ENCODE assay signal across 8 cellular contexts in genomic region chr16:67169642-67170167, GRCh38. TPM values are rescaled to one million over a fixed set of nuclear protein-coding genes. Genes with fewer than 3 reads are reported as not detected.
DNase-seq lines count a peak whose midpoint lies in the region; ATAC-seq and TF ChIP-seq lines count a peak whose summit lies in the region.

No MANE protein-coding gene starts in this region.

- ATAC-seq in right lobe of liver (no peak), HG03457 (IDR thresholded peaks at IDR 0.05; ENCODE audit: unreplicated experiment) (no peak)

- H3K4me1 ChIP-seq in OCI-LY7 (ENCODE audit: insufficient read depth, low read length, poor library complexity, severe bottlenecking) (peaks cover 23% of the 10 kb centered on the region), right lobe of liver (peaks cover 0 to 31% (median 10%) of the 10 kb centered on the region in 4 donors), thymus (ENCODE audit: control insufficient read depth, insufficient read depth, low read length) (peaks cover 6% of the 10 kb centered on the region)

- no peak for TF ChIP-seq POLR2A in right lobe of liver (IDR thresholded peaks at IDR 0.05)

- no peaks in the 10 kb centered on the region for H3K27me3 ChIP-seq in right lobe of liver
- H3K27me3 ChIP-seq in thymus (ENCODE audit: control insufficient read depth, insufficient read depth), result peaks cover 87% of the 10 kb centered on the region

- 8% methylated on average over 14 of the region's 24 CpGs for WGBS in right lobe of liver (ENCODE audit: insufficient coverage, low coverage, low lambda C conversion rate, missing lambda C conversion rate)
- WGBS in thymus, result 10% methylated on average over 24 of the region's 24 CpGs

- DNase-seq in T-helper 2 cell treated with Interferon-gamma antibody and Interleukin-4, amounts not matched to agents 5 μg/mL and 100 μg/mL, for 36 hours (ENCODE audit: low spot score), result no peak
- DNase-seq in T-helper 2 cell, result no peak
- DNase-seq in OCI-LY7 (ENCODE audit: low spot score), result peak; percentile 58
- peak in 6 of 61 donors; percentile 7 to 28 (median 17) for DNase-seq in caudate nucleus (lab: John Stamatoyannopoulos, UW)
- no peak for DNase-seq in right lobe of liver
- no peak for DNase-seq in activated CD4-positive, CD25-positive, alpha-beta regulatory T cell (lab: John Stamatoyannopoulos, UW)

- CTCF ChIA-PET in OCI-LY7 (lab: Charles Lee; ENCODE audit: unreplicated experiment), result no interaction called here

- TF ChIP-seq CTCF in OCI-LY7 (conservative IDR thresholded peaks at IDR 0.05; ENCODE audit: low read length), result peak; percentile 88
- TF ChIP-seq CTCF in right lobe of liver (IDR thresholded peaks at IDR 0.05), result peak; percentile 10 to 54 (median 33)

- no peaks in the 10 kb centered on the region for H4K20me1 ChIP-seq in OCI-LY7 (ENCODE audit: insufficient read depth, low read length)

- H3K4me3 ChIP-seq in OCI-LY7 (ENCODE audit: low read depth, low read length, poor library complexity, severe bottlenecking) (peak overlapping the region; percentile 38), right lobe of liver (peak overlapping the region; percentile 35 to 56 (median 43)), thymus (ENCODE audit: low read length) (peak overlapping the region; percentile 35)

- H3K27ac ChIP-seq in OCI-LY7 (ENCODE audit: low read depth, low read length, poor library complexity, severe bottlenecking) (no peak overlapping the region), caudate nucleus (ENCODE audit: low read depth, low read length) (peak overlapping the region; percentile 90), right lobe of liver (peak overlapping the region; percentile 35 to 89 (median 77)), thymus (ENCODE audit: low read depth) (peak overlapping the region; percentile 46)

- peaks cover 33% of the 10 kb centered on the region for H3K27me3 Mint-ChIP-seq in T-helper 2 cell treated with Interferon-gamma antibody and Interleukin-4, amounts not matched to agents 5 μg/mL and 100 μg/mL, for 36 hours (ENCODE audit: low read depth)

- H3K4me2 ChIP-seq in OCI-LY7 (ENCODE audit: low read length), result peak overlapping the region; percentile 52

- peaks cover 19% of the 10 kb centered on the region for H3K36me3 Mint-ChIP-seq in T-helper 2 cell treated with Interferon-gamma antibody and Interleukin-4, amounts not matched to agents 5 μg/mL and 100 μg/mL, for 36 hours (ENCODE audit: low read depth)

- POLR2A ChIA-PET in OCI-LY7 (lab: Charles Lee), result interaction anchor here (0.6 to 0.7 kb wide), 2 partner anchors 24 to 51 kb away, joined by 4 read pairs; no protein-coding TSS in a partner anchor

- no peaks in the 10 kb centered on the region for H3K36me3 ChIP-seq in OCI-LY7 (ENCODE audit: insufficient read depth, low read length)
- H3K36me3 ChIP-seq in right lobe of liver, result no peaks in the 10 kb centered on the region
- H3K36me3 ChIP-seq in thymus (ENCODE audit: control insufficient read depth, insufficient read depth), result no peaks in the 10 kb centered on the region

- no TSS peak for BruUV-seq in OCI-LY7 (replicated peaks; lab: Mats Ljungman, UMichigan)

- H2AFZ ChIP-seq in OCI-LY7 (ENCODE audit: low read length), result no peak overlapping the region

- H3K9me2 ChIP-seq in OCI-LY7 (ENCODE audit: insufficient read depth, low read length), result no peaks in the 10 kb centered on the region

- H3K9me3 Mint-ChIP-seq in T-helper 2 cell treated with Interferon-gamma antibody and Interleukin-4, amounts not matched to agents 5 μg/mL and 100 μg/mL, for 36 hours, result no peaks in the 10 kb centered on the region

- H3K4me3 Mint-ChIP-seq in T-helper 2 cell treated with Interferon-gamma antibody and Interleukin-4, amounts not matched to agents 5 μg/mL and 100 μg/mL, for 36 hours, result peak overlapping the region; percentile 79

- no peaks in the 10 kb centered on the region for H3K9me3 ChIP-seq in OCI-LY7 (ENCODE audit: low read length)
- no peaks in the 10 kb centered on the region for H3K9me3 ChIP-seq in right lobe of liver
- H3K9me3 ChIP-seq in thymus (ENCODE audit: control insufficient read depth), result peaks cover 1% of the 10 kb centered on the region

- H3K4me1 Mint-ChIP-seq in T-helper 2 cell treated with Interferon-gamma antibody and Interleukin-4, amounts not matched to agents 5 μg/mL and 100 μg/mL, for 36 hours (ENCODE audit: low read depth), result peaks cover 42% of the 10 kb centered on the region

- intact Hi-C loops in OCI-LY7 (cut with micrococcal nuclease; ENCODE audit: unreplicated experiment) (no loop called here), right lobe of liver (cut with DNase I) (no loop called here)

- no peaks in the 10 kb centered on the region for H3K79me2 ChIP-seq in OCI-LY7 (ENCODE audit: insufficient read depth, low read depth, low read length)

- peak overlapping the region; percentile 81 for H3K27ac Mint-ChIP-seq in T-helper 2 cell treated with Interferon-gamma antibody and Interleukin-4, amounts not matched to agents 5 μg/mL and 100 μg/mL, for 36 hours

RNA-seq across cellular contexts. Expression of gene NOL3, which starts 0.6 kb away (rescaled TPM):
- 1.1 and 2.2 TPM in 2 replicates for total RNA-seq in OCI-LY7 (2014; rRNA removed; shearing (Covaris generic))
- total RNA-seq in OCI-LY7 (2022) (4.1 and 4.4 TPM in 2 replicates), right lobe of liver (10 to 100 TPM; 21.5 to 44.3 (median 28.1) TPM)
- 28.2 TPM for polyA plus RNA-seq in thymus

RNA-seq across cellular contexts. Expression of gene HSF4, which starts 5.2 kb away (rescaled TPM):
- total RNA-seq in OCI-LY7 (2014; rRNA removed; shearing (Covaris generic)), result 8.1 and 12.8 TPM in 2 replicates
- total RNA-seq in OCI-LY7 (2022), result 16.2 and 17.0 TPM in 2 replicates
- 10 to 100 TPM; 10.4 to 44.1 (median 30.1) TPM for total RNA-seq in right lobe of liver
- 50.8 TPM for polyA plus RNA-seq in thymus

RNA-seq across cellular contexts. Expression of gene FBXL8, which starts 9.9 kb away (rescaled TPM):
- 5.8 and 7.3 TPM in 2 replicates for total RNA-seq in OCI-LY7 (2014; rRNA removed; shearing (Covaris generic))
- total RNA-seq in OCI-LY7 (2022) (10.4 and 12.2 TPM in 2 replicates), right lobe of liver (10 to 100 TPM in 4 of 6 experiments, 1 to 10 TPM in 2; 6.1 to 15.0 (median 11.6) TPM)
- 12.0 TPM for polyA plus RNA-seq in thymus

RNA-seq across cellular contexts. Expression of gene TRADD, which starts 10.0 kb away (rescaled TPM):
- 11.3 and 11.6 TPM in 2 replicates for total RNA-seq in OCI-LY7 (2014; rRNA removed; shearing (Covaris generic))
- 15.4 and 16.7 TPM in 2 replicates for total RNA-seq in OCI-LY7 (2022)
- total RNA-seq in right lobe of liver, result 10 to 100 TPM in 4 of 6 experiments, 1 to 10 TPM in 2; 9.5 to 16.3 (median 10.6) TPM
- 33.9 TPM for polyA plus RNA-seq in thymus

RNA-seq across cellular contexts. Expression of gene MATCAP1, which starts 14.1 kb away (rescaled TPM):
- total RNA-seq in OCI-LY7 (2014; rRNA removed; shearing (Covaris generic)), result 18.0 and 22.9 TPM in 2 replicates
- 39.6 and 42.3 TPM in 2 replicates for total RNA-seq in OCI-LY7 (2022)
- 10 to 100 TPM in 2 of 6 experiments, 1 to 10 TPM in 4; 3.5 to 13.8 (median 9.3) TPM for total RNA-seq in right lobe of liver
- 24.6 TPM for polyA plus RNA-seq in thymus

Comparison
In these comparisons a context has a peak if more than half of its experiments do, and no peak if none do; other contexts are left out.
1. RNA of gene NOL3, which starts 0.6 kb away (total RNA-seq): 21.5 to 44.3 TPM in right lobe of liver; 1.1 to 4.4 TPM in OCI-LY7; every median in the first group is over 4 times any median in the second.
2. Peak in every context shown above with its lines, with median percentiles within 50 percentile points of each other: H3K4me3 ChIP-seq.